Comparison of ENCODE assay signal across 8 cellular contexts in the genomic region with DNA sequence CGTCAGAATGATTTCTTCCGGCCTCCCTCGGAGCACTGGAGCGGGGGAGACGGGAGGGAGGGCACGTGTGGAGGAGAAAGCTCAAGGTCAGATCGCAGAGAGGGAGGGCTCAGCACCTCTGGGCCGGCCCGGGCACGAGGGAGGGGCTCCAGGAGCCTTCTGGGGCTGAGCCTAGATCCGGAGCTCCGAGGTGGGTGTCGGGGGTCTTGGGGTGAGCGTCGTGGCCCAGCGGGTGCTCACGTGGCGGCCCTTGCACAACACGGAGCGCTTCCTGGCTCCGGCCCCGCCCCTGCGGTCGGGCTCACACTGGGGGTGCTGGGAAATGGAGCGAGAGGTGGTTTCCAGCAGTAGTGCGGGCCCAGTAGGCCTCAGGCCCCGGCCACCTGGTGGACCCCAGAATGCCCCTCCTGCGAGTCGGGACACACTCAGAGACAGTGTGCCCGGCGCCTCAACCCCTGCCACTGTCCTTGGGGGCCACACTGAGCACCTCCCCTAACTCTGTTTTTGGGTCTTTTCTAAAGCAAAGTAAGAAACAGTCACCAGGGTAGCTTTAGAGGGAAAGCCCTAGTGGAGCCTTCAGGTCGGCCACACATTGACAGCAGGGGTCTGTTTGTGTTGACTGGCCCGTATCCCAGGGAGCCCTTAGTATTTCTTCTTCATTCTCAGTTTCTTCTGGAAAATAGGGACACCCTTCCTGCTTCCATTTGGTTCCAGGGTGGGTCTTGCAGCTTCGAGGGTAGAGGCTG. TPM values are rescaled to one million over a fixed set of nuclear protein-coding genes. Genes with fewer than 3 reads are reported as not detected.
DNase-seq lines count a peak whose midpoint lies in the region; ATAC-seq and TF ChIP-seq lines count a peak whose summit lies in the region.

No MANE protein-coding gene starts in this region.

- H3K9me3 Mint-ChIP-seq in activated T-helper 17 cell treated with anti-CD3 and anti-CD28 coated beads, Interleukin-2, amount 50 U/mL, for 72 hours = no peaks in the 10 kb centered on the region

- H2AFZ ChIP-seq in OCI-LY3 (ENCODE audit: low read depth, low read length) (no peak overlapping the region), neuronal stem cell (ENCODE audit: low read length) (peak overlapping the region; percentile 97)

- no CpG with 5 or more reads among the region's 34 CpGs for whole genome bisulfite sequencing in neuronal stem cell (ENCODE audit: extremely low coverage in 2 of 2, insufficient read length in 2 of 2, insufficient replicate concordance in 1 of 2), 2 donors

- H2BK120ac ChIP-seq in neuronal stem cell (ENCODE audit: low read depth, low read length) = no peak overlapping the region

- peak overlapping the region; percentile 94 for H3K27ac Mint-ChIP-seq in activated T-helper 17 cell treated with anti-CD3 and anti-CD28 coated beads, Interleukin-2, amount 50 U/mL, for 72 hours

- H3K9me3 ChIP-seq in OCI-LY3 (ENCODE audit: insufficient read depth, low read length) (no peaks in the 10 kb centered on the region), neuronal stem cell (replicated peaks in 1 of 2; ENCODE audit: control insufficient read depth in 2 of 2, insufficient read depth in 1 of 2, low read depth in 1 of 2, low read length in 2 of 2) (no peaks in the 10 kb centered on the region)

- no peaks in the 10 kb centered on the region for H3K27me3 Mint-ChIP-seq in activated T-helper 17 cell treated with anti-CD3 and anti-CD28 coated beads, Interleukin-2, amount 50 U/mL, for 72 hours

- no peak overlapping the region for H2BK5ac ChIP-seq in neuronal stem cell (ENCODE audit: low read length)

- H3K4me2 ChIP-seq in OCI-LY3 (ENCODE audit: low read length) (peak overlapping the region; percentile 90), neuronal stem cell (ENCODE audit: insufficient read depth, low read length, poor library complexity, severe bottlenecking) (peak overlapping the region; percentile 100)

- peak overlapping the region; percentile 46 for H2BK15ac ChIP-seq in neuronal stem cell (ENCODE audit: low read length)

- peaks cover 33% of the 10 kb centered on the region for H3K36me3 ChIP-seq in OCI-LY3 (replicated peaks; ENCODE audit: low read depth, low read length)
- peaks cover 29 to 47% of the 10 kb centered on the region in 2 donors for H3K36me3 ChIP-seq in neuronal stem cell (replicated peaks in 1 of 2; ENCODE audit: control insufficient read depth in 2 of 2, insufficient read depth in 2 of 2, low read length in 2 of 2)

- H3K27me3 ChIP-seq in OCI-LY3 (ENCODE audit: low read depth, low read length) (no peaks in the 10 kb centered on the region), neuronal stem cell (ENCODE audit: control insufficient read depth in 3 of 3, insufficient read depth in 3 of 3, low read depth in 1 of 3, low read length in 3 of 3) (peaks cover 0 to 12% (median 0%) of the 10 kb centered on the region in 3 experiments)

- ATAC-seq in GM18520 (IDR thresholded peaks at IDR 0.05; ENCODE audit: unreplicated experiment) (peak; percentile 51), HG02981 (IDR thresholded peaks at IDR 0.05; ENCODE audit: unreplicated experiment) (peak; percentile 59)
- ATAC-seq in activated T-helper 17 cell treated with anti-CD3 and anti-CD28 coated beads, Interleukin-2, amount 50 U/mL, for 72 hours (replicated peaks) = peak; percentile 68

- H3K27ac ChIP-seq in OCI-LY3 (ENCODE audit: low read length) = peak overlapping the region; percentile 80
- no peak overlapping the region for H3K27ac ChIP-seq in neuronal stem cell (replicated peaks; ENCODE audit: low read length)
- H3K27ac ChIP-seq in substantia nigra (ENCODE audit: low read depth, low read length, poor library complexity, severe bottlenecking) = peak overlapping the region; percentile 88

- H4K8ac ChIP-seq in neuronal stem cell (ENCODE audit: low read depth, low read length) = no peak overlapping the region

- DNase-seq in ACHN (peak; percentile 72), fibroblast of the aortic adventitia (ENCODE audit: low read depth) (peak; percentile 65), neuronal stem cell (ENCODE audit: low spot score) (no peak), substantia nigra (lab: John Stamatoyannopoulos, UW) (peak in 24 of 49 donors; percentile 25 to 66 (median 40))

- H3K9ac ChIP-seq in OCI-LY3 (ENCODE audit: low read length) = peak overlapping the region; percentile 99
- peak overlapping the region; percentile 98 for H3K9ac ChIP-seq in neuronal stem cell (ENCODE audit: low read depth, low read length, poor library complexity)

- H3K79me2 ChIP-seq in OCI-LY3 (ENCODE audit: low read length) = peaks cover 36% of the 10 kb centered on the region

- peak overlapping the region; percentile 91 for H3K4me3 Mint-ChIP-seq in activated T-helper 17 cell treated with anti-CD3 and anti-CD28 coated beads, Interleukin-2, amount 50 U/mL, for 72 hours

- H3K4me3 ChIP-seq in OCI-LY3 (ENCODE audit: low read length) (peak overlapping the region; percentile 99), fibroblast of the aortic adventitia (ENCODE audit: low read depth, low read length) (peak overlapping the region; percentile 84), neuronal stem cell (ENCODE audit: low read length in 2 of 2) (peak overlapping the region; percentile 90 to 95)

- no peak for TF ChIP-seq CTCF in OCI-LY3 (IDR thresholded peaks at IDR 0.05; ENCODE audit: low read depth, low read length)
- no peak for TF ChIP-seq CTCF in fibroblast of the aortic adventitia (IDR thresholded peaks at IDR 0.05; ENCODE audit: insufficient read depth, low read length)

- H3K23ac ChIP-seq in neuronal stem cell (ENCODE audit: low read depth, low read length, poor library complexity) = peak overlapping the region; percentile 99

- H3K4me1 Mint-ChIP-seq in activated T-helper 17 cell treated with anti-CD3 and anti-CD28 coated beads, Interleukin-2, amount 50 U/mL, for 72 hours = peaks cover 9% of the 10 kb centered on the region

- peak overlapping the region; percentile 97 for H2AK5ac ChIP-seq in neuronal stem cell (ENCODE audit: low read depth, low read length)

- H4K91ac ChIP-seq in neuronal stem cell (ENCODE audit: low read depth, low read length, poor library complexity) = no peak overlapping the region

- H3K36me3 Mint-ChIP-seq in activated T-helper 17 cell treated with anti-CD3 and anti-CD28 coated beads, Interleukin-2, amount 50 U/mL, for 72 hours (ENCODE audit: low read depth) = peaks cover 52% of the 10 kb centered on the region

- H4K20me1 ChIP-seq in OCI-LY3 (ENCODE audit: insufficient read depth, low read length) = peaks cover 44% of the 10 kb centered on the region

- peak overlapping the region; percentile 98 for H3K14ac ChIP-seq in neuronal stem cell (ENCODE audit: low read length)

- peaks cover 19% of the 10 kb centered on the region for H3K4me1 ChIP-seq in OCI-LY3 (ENCODE audit: low read length)
- H3K4me1 ChIP-seq in neuronal stem cell (ENCODE audit: control insufficient read depth in 2 of 2, insufficient read depth in 1 of 2, low read depth in 1 of 2, low read length in 2 of 2) = peaks cover 14% of the 10 kb centered on the region in 2 donors

- peak overlapping the region; percentile 99 for H3K18ac ChIP-seq in neuronal stem cell (ENCODE audit: low read length)

- in situ Hi-C loops in ACHN (cut with HindIII; ENCODE audit: low pct_ligation_motif_present, low pct_unique_long_range_greater_than_20kb, low sequenced_read_pairs) = no loop called here

- H3K79me1 ChIP-seq in neuronal stem cell (ENCODE audit: low read depth, low read length) = peaks cover 11% of the 10 kb centered on the region

- peak overlapping the region; percentile 93 for H3K4ac ChIP-seq in neuronal stem cell (ENCODE audit: low read length)

- peak overlapping the region; percentile 49 for H2BK12ac ChIP-seq in neuronal stem cell (ENCODE audit: low read length)

RNA-seq across cellular contexts. Expression of gene PPIF, which starts 0.8 kb away (rescaled TPM):
- 100 to 1,000 TPM in 1 of 2 donors, 10 to 100 TPM in 1; 73.7 to 170 TPM for total RNA-seq in activated T-helper 17 cell treated with anti-CD3 and anti-CD28 coated beads, Interleukin-2, amount 50 U/mL, for 72 hours
- 29.6 and 36.1 TPM in 2 replicates for total RNA-seq in fibroblast of the aortic adventitia (ENCODE audit: low replicate concordance)
- 42.1 TPM for polyA plus RNA-seq in neuronal stem cell (2013, experiment 1 of 2)
- polyA plus RNA-seq in neuronal stem cell (2013, experiment 2 of 2) = 42.3 TPM
